In the genomic region with DNA sequence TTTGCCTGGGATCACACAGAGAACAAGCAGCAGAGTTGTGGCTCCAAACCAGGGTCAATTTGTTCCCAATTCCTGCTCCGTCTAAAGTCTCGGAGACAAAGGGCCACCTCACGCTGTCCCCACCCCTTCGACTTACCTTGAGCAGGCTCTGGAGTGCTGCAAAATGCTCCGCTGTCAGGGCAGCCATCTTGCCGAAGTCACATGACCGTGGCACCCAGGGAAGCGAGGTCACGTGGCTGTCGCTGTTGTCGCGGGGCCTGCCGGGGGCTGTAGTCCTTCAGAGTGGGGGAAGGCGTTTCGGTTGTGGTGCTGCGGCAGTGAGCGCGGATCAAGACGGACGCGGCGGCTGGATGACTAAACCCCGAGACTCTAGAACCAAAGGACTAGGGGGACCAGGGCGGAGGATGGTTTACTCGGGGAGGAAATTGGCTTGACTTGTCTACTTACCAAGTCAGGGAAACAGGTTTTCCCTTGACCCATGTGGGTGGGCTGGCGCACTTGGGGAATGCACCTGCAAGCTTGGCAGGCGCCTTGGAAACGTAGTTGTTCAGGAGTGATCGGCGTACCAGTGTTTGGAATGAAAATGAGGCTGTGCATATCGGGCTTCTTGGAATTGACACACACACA, we compare ENCODE assay signal across 8 cellular contexts. TPM values are rescaled to one million over a fixed set of nuclear protein-coding genes. Genes with fewer than 3 reads are reported as not detected.
DNase-seq lines count a peak whose midpoint lies in the region; ATAC-seq and TF ChIP-seq lines count a peak whose summit lies in the region.

A gene (minus strand): TSS at position 199 of the 627 bp plus-strand sequence. CDS start 12 bp downstream, at position 187.

- no peak within 1 kb of the TSS for H3K4ac ChIP-seq in H9 (ENCODE audit: low read depth, low read length)

- no peak within 1 kb of the TSS for H4K91ac ChIP-seq in H9 (ENCODE audit: insufficient read length, low read depth, low read length)

- no peaks in the 10 kb centered on the region for H3K79me2 ChIP-seq in H9 (ENCODE audit: insufficient read depth, low read length)

- peak within 1 kb of the TSS; percentile 88 for H3K4me2 ChIP-seq in H9 (ENCODE audit: insufficient read depth, insufficient read length, low read length)

- H2BK20ac ChIP-seq in H9 (ENCODE audit: low read depth, low read length, poor library complexity, severe bottlenecking), result no peak within 1 kb of the TSS

- peak within 1 kb of the TSS; percentile 68 for H4K8ac ChIP-seq in H9 (replicated peaks; ENCODE audit: insufficient read length, low read depth, low read length)

- peak within 1 kb of the TSS; percentile 43 for H3K18ac ChIP-seq in H9 (ENCODE audit: insufficient read length, low read depth, low read length)

- no peaks in the 10 kb centered on the region; a peak in 1 of 5 replicates for H3K9me3 Mint-ChIP-seq in H9
- no peaks in the 10 kb centered on the region for H3K9me3 Mint-ChIP-seq in nephron progenitor cell
- H3K9me3 Mint-ChIP-seq in stimulated activated naive CD8-positive, alpha-beta T cell treated with anti-CD3 and anti-CD28 coated beads, Interleukin-15, amount 100 ng/mL, for 72 hours, result no peaks in the 10 kb centered on the region

- H2BK5ac ChIP-seq in H9 (ENCODE audit: insufficient read length, low read length), result no peak within 1 kb of the TSS

- peaks cover 4% of the 10 kb centered on the region for H3K23me2 ChIP-seq in H9 (ENCODE audit: insufficient read length, low read depth, low read length, poor library complexity, severe bottlenecking)

- H3K36me3 ChIP-seq in MG63, result no peaks in the 10 kb centered on the region

- H3K9ac ChIP-seq in H9 (ENCODE audit: extremely low read depth, insufficient read length, low read length), result peak within 1 kb of the TSS; percentile 75

- peaks cover 11 to 12% of the 10 kb centered on the region in 2 experiments for H3K4me1 Mint-ChIP-seq in H9
- peaks cover 25% of the 10 kb centered on the region for H3K4me1 Mint-ChIP-seq in nephron progenitor cell
- peaks cover 50% of the 10 kb centered on the region for H3K4me1 Mint-ChIP-seq in stimulated activated naive CD8-positive, alpha-beta T cell treated with anti-CD3 and anti-CD28 coated beads, Interleukin-15, amount 100 ng/mL, for 72 hours

- H3K27me3 ChIP-seq in H9 (ENCODE audit: insufficient read depth, low read length) (no peaks in the 10 kb centered on the region), MG63 (no peaks in the 10 kb centered on the region; the same call in 1 of the 2 replicates)

- H3K4me1 ChIP-seq in H9 (ENCODE audit: insufficient read depth, low read length), result no peaks in the 10 kb centered on the region; the same call in 1 of the 2 replicates

- H3T11ph ChIP-seq in H9 (ENCODE audit: low read length), result no peak within 1 kb of the TSS

- H3K36me3 Mint-ChIP-seq in H9 (ENCODE audit: insufficient read depth in 1 of 3, low read depth in 3 of 3) (no peaks in the 10 kb centered on the region; a peak in 1 of 7 replicates), nephron progenitor cell (ENCODE audit: low read depth) (no peaks in the 10 kb centered on the region)

- H3K27ac ChIP-seq in H9 (ENCODE audit: insufficient read length, low read depth, low read length), result no peak within 1 kb of the TSS

- WGBS in H9 (ENCODE audit: extremely low coverage, insufficient read length, low lambda C conversion rate), result no CpG with 5 or more reads among the region's 31 CpGs

- no peak within 1 kb of the TSS for H2AK5ac ChIP-seq in H9 (ENCODE audit: insufficient read length, low read length)

- no peak within 1 kb of the TSS for H2BK15ac ChIP-seq in H9 (ENCODE audit: low read depth, low read length)

- DNase-seq in ELR (ENCODE audit: low read depth), result peak; percentile 97
- DNase-seq in H9, result peak; percentile 97
- peak; percentile 95 for DNase-seq in MG63
- DNase-seq in SHP77 treated with DMSO at 0.1 percent for 48 hours (lab: John Stamatoyannopoulos, UW), result peak; percentile 88
- peak; percentile 82 for DNase-seq in activated gamma-delta T cell (lab: John Stamatoyannopoulos, UW)
- DNase-seq in fibroblast of the conjunctiva (ENCODE audit: low read depth), result peak; percentile 80
- peak; percentile 92 for DNase-seq in nephron progenitor cell
- peak; percentile 92 to 96 for DNase-seq in stimulated activated naive CD8-positive, alpha-beta T cell treated with anti-CD3 and anti-CD28 coated beads, Interleukin-15, amount 100 ng/mL, for 72 hours

- peak within 1 kb of the TSS; percentile 91 to 93 for H3K4me3 Mint-ChIP-seq in H9
- H3K4me3 Mint-ChIP-seq in nephron progenitor cell, result peak within 1 kb of the TSS; percentile 98
- peak within 1 kb of the TSS; percentile 90 to 92 for H3K4me3 Mint-ChIP-seq in stimulated activated naive CD8-positive, alpha-beta T cell treated with anti-CD3 and anti-CD28 coated beads, Interleukin-15, amount 100 ng/mL, for 72 hours

- TF ChIP-seq CTCF in H9 (conservative IDR thresholded peaks at IDR 0.05), result no peak
- no peak for TF ChIP-seq CTCF in nephron progenitor cell (IDR thresholded peaks at IDR 0.05)

- peaks cover 22% of the 10 kb centered on the region for H3K27me3 Mint-ChIP-seq in H9 (ENCODE audit: low read depth)
- peaks cover 24% of the 10 kb centered on the region for H3K27me3 Mint-ChIP-seq in nephron progenitor cell (ENCODE audit: low read depth, poor library complexity)
- H3K27me3 Mint-ChIP-seq in stimulated activated naive CD8-positive, alpha-beta T cell treated with anti-CD3 and anti-CD28 coated beads, Interleukin-15, amount 100 ng/mL, for 72 hours, result peaks cover 13% of the 10 kb centered on the region

- H3K4me3 ChIP-seq in MG63, result peak within 1 kb of the TSS; percentile 72

- H3K27ac Mint-ChIP-seq in H9, result peak within 1 kb of the TSS; percentile 93 to 99 (median 93)
- H3K27ac Mint-ChIP-seq in nephron progenitor cell, result peak within 1 kb of the TSS; percentile 99
- H3K27ac Mint-ChIP-seq in stimulated activated naive CD8-positive, alpha-beta T cell treated with anti-CD3 and anti-CD28 coated beads, Interleukin-15, amount 100 ng/mL, for 72 hours, result peak within 1 kb of the TSS; percentile 90 to 98

- H3K56ac ChIP-seq in H9 (ENCODE audit: insufficient read length, low read depth, low read length), result no peak within 1 kb of the TSS

- H2BK120ac ChIP-seq in H9 (ENCODE audit: low read depth, low read length, poor library complexity, severe bottlenecking), result no peak within 1 kb of the TSS

- no peak within 1 kb of the TSS for H4K5ac ChIP-seq in H9 (ENCODE audit: insufficient read length, low read depth, low read length)

- H3K14ac ChIP-seq in H9 (ENCODE audit: insufficient read depth, low read length), result no peak within 1 kb of the TSS; the same call in 1 of the 2 replicates

- H3K9me3 ChIP-seq in H9 (ENCODE audit: control insufficient read depth, low read depth, low read length) (no peaks in the 10 kb centered on the region), MG63 (no peaks in the 10 kb centered on the region)

- H4K20me1 ChIP-seq in H9 (ENCODE audit: control insufficient read depth, insufficient read depth, insufficient read length), result no peaks in the 10 kb centered on the region

- H2BK12ac ChIP-seq in H9 (ENCODE audit: insufficient read length, low read depth, low read length), result no peak within 1 kb of the TSS

- peak; percentile 100 for ATAC-seq in stimulated activated naive CD8-positive, alpha-beta T cell treated with anti-CD3 and anti-CD28 coated beads, Interleukin-15, amount 100 ng/mL, for 72 hours

- no peaks in the 10 kb centered on the region for H3K79me1 ChIP-seq in H9 (ENCODE audit: insufficient read depth, low read depth, low read length, poor library complexity, severe bottlenecking)

- peak within 1 kb of the TSS; percentile 72 for H2AFZ ChIP-seq in H9 (ENCODE audit: low read length)

- H3K23ac ChIP-seq in H9 (ENCODE audit: insufficient read length, low read depth, low read length), result no peak within 1 kb of the TSS

RNA-seq across cellular contexts. Expression of the gene that starts here (rescaled TPM):
- 47.0 and 47.4 TPM in 2 replicates for total RNA-seq in H9 (2021)
- total RNA-seq in MG63 (2014; rRNA removed; shearing (Covaris generic); ENCODE audit: low replicate concordance), result 19.2 and 130 TPM in 2 replicates
